ENCODE assay signal across 28 cellular contexts in genomic region chr2:24734741-24735140, GRCh38.
"Had no signal": no experiment of that assay in that cellular context is flagged by ENCODE, and none has a peak within 500 bp of the region (broad histone marks: within the 10 kb centered on the region; RNA-seq: fewer than 3 reads in every experiment).

No MANE protein-coding gene starts in this region.

- DNase-seq: activated B cell treated with CpG ODN at 0.5 μM for 24 hours; activated CD4-positive, alpha-beta memory T cell treated with anti-CD3 and anti-CD28 coated beads for 36 hours; activated CD4-positive, alpha-beta T cell treated with anti-CD3 and anti-CD28 coated beads for 4 hours; activated CD4-positive, alpha-beta T cell treated with anti-CD3 and anti-CD28 coated beads, Interleukin-2, amount 50 U/mL, for 1 hour; activated CD4-positive, CD25-positive, alpha-beta regulatory T cell treated with anti-CD3 and anti-CD28 coated beads, Interleukin-2, amount 50 U/mL, for 72 hours; activated CD8-positive, alpha-beta memory T cell treated with anti-CD3 and anti-CD28 coated beads, Interleukin-2, amount 50 U/mL, for 4 hours; activated gamma-delta T cell treated with Interleukin-2 at 50 U/mL for 16 hours; activated naive CD4-positive, alpha-beta T cell treated with anti-CD3 and anti-CD28 coated beads for 36 hours; activated T-cell treated with anti-CD3 and anti-CD28 coated beads for 4 hours; activated T-cell treated with anti-CD3 and anti-CD28 coated beads, Interleukin-2, amount 50 U/mL, for 4 hours; adrenal gland; body of pancreas; cerebellar nuclear complex; NCI-H1105; NCI-H1417 treated with DMSO at 0.1 percent for 48 hours; NCI-H1694 treated with DMSO at 0.1 percent for 48 hours; NCI-H2029; NCI-H2107; NCI-H345; NCI-H524 treated with DMSO at 0.1 percent for 48 hours; NCI-H82; PC-9; SW 1271; T-helper 1 cell; T-helper 2 cell; T-helper 9 cell had no signal

- ATAC-seq: activated naive CD4-positive, alpha-beta T cell treated with anti-CD3 and anti-CD28 coated beads, Interleukin-2, amount 50 U/mL, for 72 hours; activated T-cell treated with anti-CD3 and anti-CD28 coated beads, Interleukin-2, amount 50 U/mL, for 4 hours; body of pancreas; Right ventricle myocardium inferior had no signal
